In genomic region chr2:237961637-237962036, GRCh38 we compare ENCODE assay signal across 28 cellular contexts.
"Had no signal": no experiment of that assay in that cellular context is flagged by ENCODE, and none has a peak within 500 bp of the region (broad histone marks: within the 10 kb centered on the region; RNA-seq: fewer than 3 reads in every experiment).

No MANE protein-coding gene starts in this region.

- DNase-seq: activated CD4-positive, alpha-beta memory T cell treated with anti-CD3 and anti-CD28 coated beads for 36 hours; activated CD4-positive, alpha-beta T cell treated with anti-CD3 and anti-CD28 coated beads for 36 hours; activated CD4-positive, alpha-beta T cell treated with anti-CD3 and anti-CD28 coated beads, Interleukin-2, amount 10 ng/mL, durations not matched to agents 24 days and 14 days; activated CD4-positive, CD25-positive, alpha-beta regulatory T cell; activated CD4-positive, CD25-positive, alpha-beta regulatory T cell treated with anti-CD3 and anti-CD28 coated beads, Interleukin-2, amount 50 U/mL, for 72 hours; activated CD8-positive, alpha-beta memory T cell treated with anti-CD3 and anti-CD28 coated beads, Interleukin-2, amount 10 ng/mL, durations not matched to agents 7 days and 5 days; activated CD8-positive, alpha-beta memory T cell treated with anti-CD3 and anti-CD28 coated beads, Interleukin-2, amount 50 U/mL, for 4 hours; activated CD8-positive, alpha-beta T cell treated with anti-CD3 and anti-CD28 coated beads, Interleukin-2, amount 10 ng/mL, durations not matched to agents 7 days and 5 days; activated gamma-delta T cell treated with Interleukin-2 at 50 U/mL for 16 hours; activated naive CD4-positive, alpha-beta T cell treated with anti-CD3 and anti-CD28 coated beads, Interleukin-2, amount 50 U/mL, for 16 hours; activated naive CD4-positive, alpha-beta T cell treated with Interleukin-2 at 50 U/mL for 16 hours; activated T-cell treated with anti-CD3 and anti-CD28 coated beads, Interleukin-2, amount 50 U/mL, for 1 hour; activated T-cell treated with anti-CD3 and anti-CD28 coated beads, Interleukin-2, amount 50 U/mL, for 48 hours; amniotic stem cell; anterior cingulate cortex; caudate nucleus; cortex of kidney; dermis blood vessel endothelial cell; effector CD4-positive, alpha-beta T cell; effector memory CD8-positive, alpha-beta T cell; foreskin keratinocyte; gastrocnemius medialis; glutamatergic neuron; heart left ventricle; T-helper 1 cell; T-helper 17 cell; T1000 had no signal

- H3K36me3 ChIP-seq: esophagus muscularis mucosa, gastrocnemius medialis, heart left ventricle had no signal

- H3K4me3 ChIP-seq: esophagus muscularis mucosa, gastrocnemius medialis, heart left ventricle had no signal

- H3K27ac ChIP-seq: esophagus muscularis mucosa, foreskin keratinocyte, gastrocnemius medialis, heart left ventricle had no signal

- H3K4me1 ChIP-seq: foreskin keratinocyte had no signal

- H3K9me3 ChIP-seq: gastrocnemius medialis had no signal

- ATAC-seq: activated CD4-positive, alpha-beta T cell treated with anti-CD3 and anti-CD28 coated beads for 36 hours; activated CD8-positive, alpha-beta memory T cell treated with anti-CD3 and anti-CD28 coated beads, Interleukin-2, amount 10 ng/mL, durations not matched to agents 7 days and 5 days; activated CD8-positive, alpha-beta T cell treated with anti-CD3 and anti-CD28 coated beads, Interleukin-2, amount 10 ng/mL, durations not matched to agents 7 days and 5 days; effector memory CD8-positive, alpha-beta T cell; foreskin keratinocyte; gastrocnemius medialis; heart left ventricle; T-helper 17 cell had no signal
